ENCODE assay signal across 19 cellular contexts in the genomic region with DNA sequence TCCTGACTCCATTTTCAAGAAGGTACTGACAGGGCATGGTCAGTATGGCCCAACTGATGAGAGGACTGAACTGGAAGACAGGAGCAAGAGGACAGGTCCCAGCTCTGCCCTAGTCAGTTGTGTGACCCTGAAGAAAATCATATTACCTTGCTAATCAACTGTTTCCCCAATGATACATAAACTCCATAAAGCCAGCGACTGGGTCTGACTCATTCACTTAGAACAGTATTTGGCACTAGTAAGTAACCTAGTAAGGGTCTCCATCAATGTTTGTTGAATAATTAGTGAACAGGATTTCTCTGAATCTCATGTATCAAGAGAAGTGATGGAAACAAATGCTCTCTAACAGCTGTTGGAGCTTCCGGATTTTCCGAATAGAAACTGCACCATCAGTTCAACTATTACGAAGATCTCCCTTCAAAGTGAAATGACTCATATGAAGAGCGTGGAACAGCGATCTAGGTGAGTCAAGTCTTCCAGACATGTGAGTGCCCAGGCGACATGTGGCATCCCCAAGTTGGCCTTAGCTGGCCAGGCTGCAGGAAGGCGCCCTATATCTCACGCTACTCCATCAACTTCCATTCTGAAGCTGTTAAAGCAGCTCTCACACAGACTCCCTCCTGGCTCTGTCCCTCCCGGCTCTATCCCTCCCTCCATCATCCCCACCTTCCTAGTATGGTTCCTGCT.
DNase-seq lines count a peak whose midpoint lies in the region; ATAC-seq and TF ChIP-seq lines count a peak whose summit lies in the region.
"Had no signal": no experiment of that assay in that cellular context is flagged by ENCODE, and none has a peak within 500 bp of the region (broad histone marks: within the 10 kb centered on the region; RNA-seq: fewer than 3 reads in every experiment).

No MANE protein-coding gene starts in this region.

- H3K27ac ChIP-seq in psoas muscle (peak overlapping the region; percentile 38), colonic mucosa (no peak overlapping the region)
- H3K27ac ChIP-seq: skin epidermis had no signal

- intact Hi-C loops in activated CD4-positive, alpha-beta T cell treated with anti-CD3 and anti-CD28 coated beads for 36 hours (cut with DNase I, micrococcal nuclease): no loop called here
- intact Hi-C loops in psoas muscle (cut with DNase I): no loop called here
- intact Hi-C loops in colonic mucosa (cut with DNase I): no loop called here

- CTCF ChIA-PET in activated CD4-positive, alpha-beta T cell treated with anti-CD3 and anti-CD28 coated beads for 36 hours (lab: Charles Lee): interaction anchor here (0.8 to 0.9 kb wide), 2 partner anchors 67 to 183 kb away, joined by 3 read pairs; no protein-coding TSS in a partner anchor
- CTCF ChIA-PET in activated CD4-positive, alpha-beta T cell treated with anti-CD3 and anti-CD28 coated beads, Interleukin-2, amount 10 ng/mL, durations not matched to agents 7 days and 5 days (lab: Charles Lee): interaction anchor here (0.6 to 1.5 kb wide), 4 partner anchors 8 to 1348 kb away, joined by 3 to 4 read pairs (median 4); no protein-coding TSS in a partner anchor

- H3K27me3 ChIP-seq in psoas muscle (ENCODE audit: insufficient read depth in 3 of 3, low read length in 2 of 3): no peaks in the 10 kb centered on the region
- H3K27me3 ChIP-seq in colonic mucosa: no peaks in the 10 kb centered on the region

- no peak overlapping the region for H3K27ac Mint-ChIP-seq in activated CD4-positive, alpha-beta T cell treated with anti-CD3 and anti-CD28 coated beads for 36 hours
- no peak overlapping the region for H3K27ac Mint-ChIP-seq in activated CD4-positive, alpha-beta T cell treated with anti-CD3 and anti-CD28 coated beads, Interleukin-2, amount 10 ng/mL, durations not matched to agents 7 days and 5 days
- H3K27ac Mint-ChIP-seq: CD4-positive, CD25-positive, alpha-beta regulatory T cell; GM23338; immature natural killer cell; WTC11 had no signal

- peak; percentile 32 for DNase-seq in activated CD4-positive, alpha-beta T cell treated with anti-CD3 and anti-CD28 coated beads for 36 hours
- DNase-seq in activated CD4-positive, alpha-beta T cell treated with anti-CD3 and anti-CD28 coated beads, Interleukin-2, amount 10 ng/mL, durations not matched to agents 7 days and 5 days: no peak
- DNase-seq in LHCN-M2 (ENCODE audit: low read depth) (peak; percentile 91), astrocyte of the hippocampus (ENCODE audit: low read depth, low spot score) (peak; percentile 30), psoas muscle (peak in 1 of 2 donors; percentile 43), iPS-NIHi7 (ENCODE audit: extremely low spot score) (no peak), colonic mucosa (no peak)
- DNase-seq: CD4-positive, CD25-positive, alpha-beta regulatory T cell; DMS79 treated with DMSO at 0.1 percent for 48 hours; immature natural killer cell; midbrain; NCI-H1105; NCI-H2227 treated with DMSO at 0.1 percent for 48 hours; nucleus accumbens; SW 1271 had no signal

- H3K9ac ChIP-seq in colonic mucosa (ENCODE audit: low read depth in 2 of 2, low read length in 2 of 2): no peak overlapping the region

- H3K4me1 ChIP-seq in psoas muscle (peaks cover 23% of the 10 kb centered on the region), colonic mucosa (no peaks in the 10 kb centered on the region)

- TF ChIP-seq CTCF in psoas muscle (IDR thresholded peaks at IDR 0.05): no peak
- no peak for TF ChIP-seq CTCF in colonic mucosa (IDR thresholded peaks at IDR 0.05)

- H3K9me3 ChIP-seq in psoas muscle (no peaks in the 10 kb centered on the region), colonic mucosa (no peaks in the 10 kb centered on the region)

- H3K4me3 Mint-ChIP-seq in activated CD4-positive, alpha-beta T cell treated with anti-CD3 and anti-CD28 coated beads for 36 hours: no peak overlapping the region
- no peak overlapping the region for H3K4me3 Mint-ChIP-seq in activated CD4-positive, alpha-beta T cell treated with anti-CD3 and anti-CD28 coated beads, Interleukin-2, amount 10 ng/mL, durations not matched to agents 7 days and 5 days
- H3K4me3 Mint-ChIP-seq: CD4-positive, CD25-positive, alpha-beta regulatory T cell; GM23338; immature natural killer cell; WTC11 had no signal

- ATAC-seq in activated CD4-positive, alpha-beta T cell treated with anti-CD3 and anti-CD28 coated beads for 36 hours: peak; percentile 71
- peak; percentile 56 to 93 (median 74) for ATAC-seq in psoas muscle
- no peak for ATAC-seq in GM18868 (IDR thresholded peaks at IDR 0.05; ENCODE audit: unreplicated experiment)
- ATAC-seq: GM23338, WTC11 had no signal

- WGBS in psoas muscle, 3 donors: 66 to 80% (median 67%) methylated on average over 10 of the region's 10 CpGs

- H3K4me3 ChIP-seq in psoas muscle: no peak overlapping the region
- H3K4me3 ChIP-seq in colonic mucosa: no peak overlapping the region
- H3K4me3 ChIP-seq: GM23338, skin epidermis had no signal

- H3K9me3 Mint-ChIP-seq in activated CD4-positive, alpha-beta T cell treated with anti-CD3 and anti-CD28 coated beads for 36 hours (ENCODE audit: low read depth): no peaks in the 10 kb centered on the region
- no peaks in the 10 kb centered on the region for H3K9me3 Mint-ChIP-seq in activated CD4-positive, alpha-beta T cell treated with anti-CD3 and anti-CD28 coated beads, Interleukin-2, amount 10 ng/mL, durations not matched to agents 7 days and 5 days
- H3K9me3 Mint-ChIP-seq: GM23338, immature natural killer cell, WTC11 had no signal

- POLR2A ChIA-PET in activated CD4-positive, alpha-beta T cell treated with anti-CD3 and anti-CD28 coated beads for 36 hours (lab: Charles Lee): interaction anchor here (0.6 kb wide), 1 partner anchor 1870 kb away, joined by 7 read pairs; no protein-coding TSS in a partner anchor
- POLR2A ChIA-PET in activated CD4-positive, alpha-beta T cell treated with anti-CD3 and anti-CD28 coated beads, Interleukin-2, amount 10 ng/mL, durations not matched to agents 7 days and 5 days (lab: Charles Lee): no interaction called here

- H3K36me3 Mint-ChIP-seq in activated CD4-positive, alpha-beta T cell treated with anti-CD3 and anti-CD28 coated beads for 36 hours (ENCODE audit: low read depth): no peaks in the 10 kb centered on the region
- no peaks in the 10 kb centered on the region for H3K36me3 Mint-ChIP-seq in activated CD4-positive, alpha-beta T cell treated with anti-CD3 and anti-CD28 coated beads, Interleukin-2, amount 10 ng/mL, durations not matched to agents 7 days and 5 days (ENCODE audit: low read depth)
- H3K36me3 Mint-ChIP-seq: CD4-positive, CD25-positive, alpha-beta regulatory T cell; immature natural killer cell had no signal

- no peaks in the 10 kb centered on the region for H3K27me3 Mint-ChIP-seq in activated CD4-positive, alpha-beta T cell treated with anti-CD3 and anti-CD28 coated beads for 36 hours
- H3K27me3 Mint-ChIP-seq in activated CD4-positive, alpha-beta T cell treated with anti-CD3 and anti-CD28 coated beads, Interleukin-2, amount 10 ng/mL, durations not matched to agents 7 days and 5 days: no peaks in the 10 kb centered on the region

- no peaks in the 10 kb centered on the region for H3K4me1 Mint-ChIP-seq in activated CD4-positive, alpha-beta T cell treated with anti-CD3 and anti-CD28 coated beads for 36 hours
- no peaks in the 10 kb centered on the region for H3K4me1 Mint-ChIP-seq in activated CD4-positive, alpha-beta T cell treated with anti-CD3 and anti-CD28 coated beads, Interleukin-2, amount 10 ng/mL, durations not matched to agents 7 days and 5 days
- H3K4me1 Mint-ChIP-seq: CD4-positive, CD25-positive, alpha-beta regulatory T cell; immature natural killer cell had no signal

- H3K36me3 ChIP-seq in psoas muscle (ENCODE audit: insufficient read depth in 1 of 2, low read depth in 1 of 2) (no peaks in the 10 kb centered on the region), colonic mucosa (no peaks in the 10 kb centered on the region)

Comparison
In these comparisons a context has a peak if more than half of its experiments do, and no peak if none do; other contexts are left out.
1. DNase-seq: peak in activated CD4-positive, alpha-beta T cell treated with anti-CD3 and anti-CD28 coated beads for 36 hours (single experiment), LHCN-M2 (single experiment) and astrocyte of the hippocampus (single experiment); none in activated CD4-positive, alpha-beta T cell treated with anti-CD3 and anti-CD28 coated beads, Interleukin-2, amount 10 ng/mL, durations not matched to agents 7 days and 5 days (single experiment), iPS-NIHi7 (single experiment) and colonic mucosa (single experiment).